ENCODE assay signal across 8 cellular contexts in the genomic region with DNA sequence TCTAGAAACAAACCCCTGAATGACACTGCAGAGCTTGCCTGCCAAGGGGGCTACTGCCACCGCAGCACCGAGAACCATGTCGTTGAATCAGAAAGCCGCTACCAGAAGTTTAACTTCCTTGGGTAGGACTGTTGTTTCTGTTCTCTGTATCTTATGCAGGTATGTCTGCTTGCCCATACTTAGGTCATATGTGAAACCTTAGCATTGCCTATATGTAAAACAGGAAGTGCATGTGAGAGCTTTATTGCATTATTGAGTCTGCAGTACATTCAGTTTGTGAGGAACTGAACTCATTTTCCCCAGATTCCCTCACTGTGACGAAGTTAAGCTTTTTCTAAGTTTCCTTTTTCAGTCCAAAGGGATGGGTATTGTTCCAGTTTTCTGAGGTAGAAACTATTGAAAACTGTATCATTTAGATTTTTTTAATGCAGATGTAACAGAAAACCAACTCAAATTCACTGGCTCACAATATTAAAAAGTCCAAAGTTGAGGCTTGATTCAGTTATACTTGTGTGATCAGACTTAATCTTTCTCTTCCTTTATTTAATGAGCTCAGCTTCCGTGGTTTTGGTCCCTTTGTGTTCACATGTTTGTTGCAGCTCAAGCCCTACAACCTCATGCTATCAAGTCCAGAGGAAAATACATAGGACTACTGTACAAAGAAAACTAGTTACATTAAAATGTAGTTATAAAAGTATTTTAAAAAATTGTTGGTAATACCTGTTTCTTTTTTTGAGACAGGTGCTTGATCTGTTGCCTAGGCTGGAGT. TPM values are rescaled to one million over a fixed set of nuclear protein-coding genes. Genes with fewer than 3 reads are reported as not detected.
DNase-seq lines count a peak whose midpoint lies in the region; ATAC-seq, FAIRE-seq and TF ChIP-seq lines count a peak whose summit lies in the region.

No MANE protein-coding gene starts in this region.

- H3K9me3 ChIP-seq in endodermal cell (ENCODE audit: control insufficient read depth, low read length) (peaks cover 33% of the 10 kb centered on the region), SK-N-SH (no peaks in the 10 kb centered on the region)

- TF ChIP-seq CTCF in endodermal cell (conservative IDR thresholded peaks at IDR 0.05) (no peak), SK-N-SH (IDR thresholded peaks at IDR 0.05) (no peak)

- POLR2A ChIA-PET in SK-N-SH (lab: Yijun Ruan, JAX) = no interaction called here

- H2AFZ ChIP-seq in SK-N-SH (ENCODE audit: low read depth) = no peak overlapping the region

- no peak for TF ChIP-seq POLR2A in GM12892 (IDR thresholded peaks at IDR 0.05; ENCODE audit: low read depth, low read length)

- peak overlapping the region; percentile 36 for H3K9ac ChIP-seq in endodermal cell (ENCODE audit: extremely low read depth, low read length, poor library complexity, severe bottlenecking)
- no peak overlapping the region for H3K9ac ChIP-seq in SK-N-SH

- ATAC-seq in GM21515 (IDR thresholded peaks at IDR 0.05; ENCODE audit: unreplicated experiment) = peak; percentile 87

- no peaks in the 10 kb centered on the region for H3K27me3 Mint-ChIP-seq in endodermal cell (ENCODE audit: insufficient read depth)

- CTCF ChIA-PET in SK-N-SH (lab: Yijun Ruan, JAX) = interaction anchor here (1.7 kb wide), 1 partner anchor 76 kb away, joined by 6 read pairs; no protein-coding TSS in a partner anchor

- H3K4me3 Mint-ChIP-seq in endodermal cell = peak overlapping the region; percentile 37

- no peaks in the 10 kb centered on the region for H3K9me2 ChIP-seq in SK-N-SH

- FAIRE-seq in GM12892 (lab: Jason Lieb, UNC) = peak; percentile 95
- peak; percentile 83 for FAIRE-seq in HTR-8/SVneo (lab: Jason Lieb, UNC)

- no peak overlapping the region for H3K4me2 ChIP-seq in SK-N-SH

- H3K36me3 ChIP-seq in endodermal cell (ENCODE audit: control insufficient read depth, insufficient read depth, low read length) (peaks cover 58% of the 10 kb centered on the region), SK-N-SH (replicated peaks in 1 of 2; ENCODE audit: control insufficient read depth in 1 of 2, insufficient read depth in 2 of 2, low read length in 1 of 2) (no peaks in the 10 kb centered on the region)

- H3K4me1 ChIP-seq in endodermal cell (ENCODE audit: control insufficient read depth, insufficient read depth, low read length) (peaks cover 3% of the 10 kb centered on the region), SK-N-SH (ENCODE audit: control insufficient read depth in 1 of 2, insufficient read depth in 2 of 2, low read depth in 1 of 2, low read length in 1 of 2) (peaks cover 8 to 12% of the 10 kb centered on the region in 2 experiments; a peak in 3 of 4 replicates)

- H3K79me2 ChIP-seq in SK-N-SH (ENCODE audit: insufficient read depth) = peaks cover 97% of the 10 kb centered on the region

- DNase-seq in GM12892 (ENCODE audit: insufficient read length) = peak; percentile 30
- no peak for DNase-seq in HTR-8/SVneo (ENCODE audit: insufficient read length, low spot score)
- DNase-seq in endodermal cell = no peak
- no peak for DNase-seq in SK-N-SH
- no peak for DNase-seq in GM19238 (ENCODE audit: insufficient read length, low spot score)
- no peak for DNase-seq in GM19240 (ENCODE audit: insufficient read length, low spot score)
- DNase-seq in stimulated activated CD8-positive, alpha-beta memory T cell treated with anti-CD3 and anti-CD28 coated beads, Interleukin-4, amount 100 ng/mL, for 48 hours = no peak

- TF ChIP-seq EP300 in SK-N-SH (IDR thresholded peaks at IDR 0.05; ENCODE audit: borderline replicate concordance in 1 of 2, low read depth in 1 of 2, low read length in 1 of 2) = no peak

- no peak for TF ChIP-seq RAD21 in SK-N-SH (IDR thresholded peaks at IDR 0.05; ENCODE audit: low read length)

- H3K9me3 Mint-ChIP-seq in endodermal cell = peaks cover 22% of the 10 kb centered on the region

- peaks cover 52% of the 10 kb centered on the region for H3K4me1 Mint-ChIP-seq in endodermal cell

- H3K27ac ChIP-seq in endodermal cell (ENCODE audit: low read depth, low read length) = no peak overlapping the region
- H3K27ac ChIP-seq in SK-N-SH (ENCODE audit: low read depth in 2 of 2, low read length in 1 of 2) = no peak overlapping the region

- H3K27me3 ChIP-seq in endodermal cell (ENCODE audit: control insufficient read depth, insufficient read depth, low read length, poor library complexity, severe bottlenecking) = no peaks in the 10 kb centered on the region
- no peaks in the 10 kb centered on the region for H3K27me3 ChIP-seq in SK-N-SH (ENCODE audit: insufficient read depth)

- peak overlapping the region; percentile 91 for H3K27ac Mint-ChIP-seq in endodermal cell

- H3K36me3 Mint-ChIP-seq in endodermal cell (ENCODE audit: low read depth) = peaks cover 49% of the 10 kb centered on the region

- no peaks in the 10 kb centered on the region for H3F3A ChIP-seq in SK-N-SH (replicated peaks; ENCODE audit: insufficient read depth)

- peak overlapping the region; percentile 47 for H3K4me3 ChIP-seq in endodermal cell (ENCODE audit: low read length)
- H3K4me3 ChIP-seq in SK-N-SH (ENCODE audit: low read depth in 2 of 2, low read length in 1 of 2) = no peak overlapping the region

- 81 to 86% methylated on average over 4 to 6 of the region's 6 CpGs for WGBS in endodermal cell (ENCODE audit: insufficient coverage in 1 of 2, insufficient read length in 1 of 2), 2 experiments
- over 99% methylated on average over 6 of the region's 6 CpGs for WGBS in SK-N-SH (ENCODE audit: low lambda C conversion rate)

- peaks cover 36% of the 10 kb centered on the region; the same call in 1 of the 2 replicates for H4K20me1 ChIP-seq in SK-N-SH (ENCODE audit: insufficient read depth)

TF ChIP-seq in SK-N-SH, 30 proteins besides CTCF, POLR2A, EP300 and RAD21:
- no peak for TF ChIP-seq RFX5 (IDR thresholded peaks at IDR 0.05; ENCODE audit: low read length)
- no peak for TF ChIP-seq RCOR1 (IDR thresholded peaks at IDR 0.05; ENCODE audit: low read length)
- no peak for TF ChIP-seq GABPA (IDR thresholded peaks at IDR 0.05; ENCODE audit: low read depth)

RNA-seq across cellular contexts. Expression of a gene that starts 6.9 kb away (rescaled TPM):
- polyA plus RNA-seq in GM12892 (2012; ENCODE audit: missing spikeins) = 15.1 TPM
- total RNA-seq in endodermal cell = 10 to 100 TPM; 44.1 to 51.6 TPM
- polyA plus RNA-seq in endodermal cell (2013, experiment 1 of 2) = 17.3 TPM
- polyA plus RNA-seq in endodermal cell (2013, experiment 2 of 2) = 19.2 TPM
- 10.0 and 13.2 TPM in 2 replicates for polyA plus RNA-seq in SK-N-SH (2012; rRNA removed)
- polyA plus RNA-seq in SK-N-SH (2012; cell fraction: cytosol; rRNA removed) = 9.3 and 10.9 TPM in 2 replicates
- 17.6 and 23.1 TPM in 2 replicates for polyA plus RNA-seq in SK-N-SH (2012; cell fraction: nucleus; rRNA removed)
